In the genomic region with DNA sequence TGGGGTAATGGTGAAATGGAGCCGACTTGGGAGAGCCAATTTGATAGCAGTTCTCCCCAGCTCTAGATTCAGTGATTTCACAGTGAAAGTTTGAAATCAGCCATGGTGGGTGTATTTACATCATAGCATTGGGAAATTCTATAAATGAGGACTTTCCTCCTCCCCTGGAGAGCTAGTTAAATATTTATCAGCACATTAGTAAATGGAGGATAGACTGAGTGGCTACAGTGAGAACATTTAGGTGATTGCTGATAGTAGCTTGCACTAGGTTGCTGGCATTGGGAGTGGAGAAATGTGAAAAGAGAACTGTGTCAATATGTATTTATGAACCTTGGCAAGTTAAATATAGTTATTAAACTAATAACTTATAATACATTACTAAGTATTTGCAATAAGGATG, we compare ENCODE assay signal across 19 cellular contexts.
DNase-seq lines count a peak whose midpoint lies in the region; ATAC-seq and TF ChIP-seq lines count a peak whose summit lies in the region.
"Had no signal": no experiment of that assay in that cellular context is flagged by ENCODE, and none has a peak within 500 bp of the region (broad histone marks: within the 10 kb centered on the region; RNA-seq: fewer than 3 reads in every experiment).

No MANE protein-coding gene starts in this region.

- H3K4me3 Mint-ChIP-seq in Calu3 (ENCODE audit: low read depth, unreplicated experiment), result peak overlapping the region; percentile 29
- no peak overlapping the region for H3K4me3 Mint-ChIP-seq in activated T-helper 17 cell treated with anti-CD3 and anti-CD28 coated beads, Interleukin-2, amount 50 U/mL, for 72 hours
- no peak overlapping the region for H3K4me3 Mint-ChIP-seq in activated CD8-positive, alpha-beta T cell treated with anti-CD3 and anti-CD28 coated beads, Interleukin-2, amount 10 ng/mL, durations not matched to agents 7 days and 5 days
- H3K4me3 Mint-ChIP-seq: CD4-positive, alpha-beta memory T cell had no signal

- no peaks in the 10 kb centered on the region for H3K27me3 Mint-ChIP-seq in Calu3 (ENCODE audit: unreplicated experiment)
- H3K27me3 Mint-ChIP-seq in activated T-helper 17 cell treated with anti-CD3 and anti-CD28 coated beads, Interleukin-2, amount 50 U/mL, for 72 hours, result no peaks in the 10 kb centered on the region
- H3K27me3 Mint-ChIP-seq in activated CD8-positive, alpha-beta T cell treated with anti-CD3 and anti-CD28 coated beads, Interleukin-2, amount 10 ng/mL, durations not matched to agents 7 days and 5 days (ENCODE audit: low read depth), result no peaks in the 10 kb centered on the region
- H3K27me3 Mint-ChIP-seq: CD4-positive, alpha-beta memory T cell had no signal

- H3K4me3 ChIP-seq in left lung (no peak overlapping the region), stomach (peak overlapping the region in 1 of 4 donors; percentile 19)
- H3K4me3 ChIP-seq: BLaER1 treated with 17β-estradiol and CSF1 and Interleukin-3, amounts not matched to agents 10 nM and 100 nM; K562; Peyer's patch had no signal

- TF ChIP-seq POLR2A in stomach (IDR thresholded peaks at IDR 0.05), result no peak

- H3K27me3 ChIP-seq in left lung, result no peaks in the 10 kb centered on the region
- no peaks in the 10 kb centered on the region for H3K27me3 ChIP-seq in stomach
- H3K27me3 ChIP-seq: BLaER1 treated with 17β-estradiol and CSF1 and Interleukin-3, amounts not matched to agents 10 nM and 100 nM; Peyer's patch had no signal

- DNase-seq in Calu3, result no peak
- DNase-seq in left lung, result no peak
- DNase-seq in stomach, result no peak
- DNase-seq in NCI-H446 (lab: John Stamatoyannopoulos, UW), result no peak
- no peak for DNase-seq in activated CD8-positive, alpha-beta T cell treated with anti-CD3 and anti-CD28 coated beads, Interleukin-2, amount 10 ng/mL, durations not matched to agents 7 days and 5 days
- DNase-seq: Caco-2; CD4-positive, alpha-beta memory T cell; NCI-H1092; NCI-H1436; NCI-H187 treated with DMSO at 0.1 percent for 48 hours; NCI-H2107; NCI-H510A treated with DMSO at 0.1 percent for 48 hours; NCI-H774; Peyer's patch had no signal

- POLR2A ChIA-PET in activated CD8-positive, alpha-beta T cell treated with anti-CD3 and anti-CD28 coated beads, Interleukin-2, amount 10 ng/mL, durations not matched to agents 7 days and 5 days (lab: Charles Lee), result interaction anchor here (0.5 kb wide), 1 partner anchor 40 kb away, joined by 3 read pairs; no protein-coding TSS in a partner anchor

- intact Hi-C loops in Calu3 (cut with micrococcal nuclease; ENCODE audit: unreplicated experiment) (no loop called here), left lung (cut with DNase I) (no loop called here), stomach (cut with DNase I; ENCODE audit: low total_unique reads) (no loop called here)

- CTCF ChIA-PET in Calu3 (lab: Charles Lee), result interaction anchor here (1.1 kb wide), 1 partner anchor 17 kb away, joined by 3 read pairs; no protein-coding TSS in a partner anchor
- CTCF ChIA-PET in activated CD8-positive, alpha-beta T cell treated with anti-CD3 and anti-CD28 coated beads, Interleukin-2, amount 10 ng/mL, durations not matched to agents 7 days and 5 days (lab: Charles Lee), result no interaction called here

- H3K27ac ChIP-seq in VCaP, result peak overlapping the region; percentile 76
- H3K27ac ChIP-seq in left lung, result peak overlapping the region in 1 of 2 donors; percentile 35
- peak overlapping the region in 4 of 5 donors; percentile 38 to 62 (median 55) for H3K27ac ChIP-seq in stomach
- H3K27ac ChIP-seq: BLaER1 treated with 17β-estradiol and CSF1 and Interleukin-3, amounts not matched to agents 10 nM and 100 nM; Peyer's patch had no signal

- BruUV-seq in Calu3 (replicated peaks; lab: Mats Ljungman, UMichigan), result no TSS peak

- no peaks in the 10 kb centered on the region for H3K9me3 ChIP-seq in left lung
- H3K9me3 ChIP-seq in stomach, result peaks cover 0 to 3% (median 1%) of the 10 kb centered on the region in 4 donors
- H3K9me3 ChIP-seq: BLaER1 treated with 17β-estradiol and CSF1 and Interleukin-3, amounts not matched to agents 10 nM and 100 nM; Caco-2; Peyer's patch had no signal

- no peaks in the 10 kb centered on the region for H3K36me3 ChIP-seq in left lung
- no peaks in the 10 kb centered on the region for H3K36me3 ChIP-seq in stomach
- H3K36me3 ChIP-seq: BLaER1 treated with 17β-estradiol and CSF1 and Interleukin-3, amounts not matched to agents 10 nM and 100 nM; Peyer's patch had no signal

- no peaks in the 10 kb centered on the region for H3K9me3 Mint-ChIP-seq in Calu3 (ENCODE audit: low read depth, unreplicated experiment)
- no peaks in the 10 kb centered on the region for H3K9me3 Mint-ChIP-seq in activated T-helper 17 cell treated with anti-CD3 and anti-CD28 coated beads, Interleukin-2, amount 50 U/mL, for 72 hours
- H3K9me3 Mint-ChIP-seq in activated CD8-positive, alpha-beta T cell treated with anti-CD3 and anti-CD28 coated beads, Interleukin-2, amount 10 ng/mL, durations not matched to agents 7 days and 5 days (ENCODE audit: insufficient read depth), result no peaks in the 10 kb centered on the region

- TF ChIP-seq CTCF in Calu3 (IDR thresholded peaks at IDR 0.05; ENCODE audit: unreplicated experiment) (no peak), VCaP (conservative IDR thresholded peaks at IDR 0.05) (no peak), left lung (IDR thresholded peaks at IDR 0.05) (no peak), stomach (IDR thresholded peaks at IDR 0.05) (no peak)

- peaks cover 19% of the 10 kb centered on the region for H3K4me1 Mint-ChIP-seq in Calu3 (ENCODE audit: low read depth, unreplicated experiment)
- H3K4me1 Mint-ChIP-seq in activated T-helper 17 cell treated with anti-CD3 and anti-CD28 coated beads, Interleukin-2, amount 50 U/mL, for 72 hours, result no peaks in the 10 kb centered on the region
- no peaks in the 10 kb centered on the region for H3K4me1 Mint-ChIP-seq in activated CD8-positive, alpha-beta T cell treated with anti-CD3 and anti-CD28 coated beads, Interleukin-2, amount 10 ng/mL, durations not matched to agents 7 days and 5 days (ENCODE audit: low read depth)
- H3K4me1 Mint-ChIP-seq: CD4-positive, alpha-beta memory T cell had no signal

- H3K4me1 ChIP-seq in left lung (no peaks in the 10 kb centered on the region), stomach (peaks cover 0 to 21% (median 4%) of the 10 kb centered on the region in 4 donors)
- H3K4me1 ChIP-seq: BLaER1 treated with 17β-estradiol and CSF1 and Interleukin-3, amounts not matched to agents 10 nM and 100 nM; Caco-2; Peyer's patch had no signal

- no peaks in the 10 kb centered on the region for H3K36me3 Mint-ChIP-seq in Calu3 (ENCODE audit: insufficient read depth, unreplicated experiment)
- H3K36me3 Mint-ChIP-seq in activated T-helper 17 cell treated with anti-CD3 and anti-CD28 coated beads, Interleukin-2, amount 50 U/mL, for 72 hours (ENCODE audit: low read depth), result no peaks in the 10 kb centered on the region
- H3K36me3 Mint-ChIP-seq in activated CD8-positive, alpha-beta T cell treated with anti-CD3 and anti-CD28 coated beads, Interleukin-2, amount 10 ng/mL, durations not matched to agents 7 days and 5 days (ENCODE audit: low read depth), result no peaks in the 10 kb centered on the region
- H3K36me3 Mint-ChIP-seq: CD4-positive, alpha-beta memory T cell had no signal

- 20 to 55% (median 41%) methylated on average over 1 of the region's 1 CpG for WGBS in stomach, 5 donors

- TF ChIP-seq EP300 in stomach (IDR thresholded peaks at IDR 0.05), result no peak

- ATAC-seq in left lung, result peak; percentile 86
- no peak for ATAC-seq in activated T-helper 17 cell treated with anti-CD3 and anti-CD28 coated beads, Interleukin-2, amount 50 U/mL, for 72 hours (replicated peaks)
- no peak for ATAC-seq in activated CD8-positive, alpha-beta T cell treated with anti-CD3 and anti-CD28 coated beads, Interleukin-2, amount 10 ng/mL, durations not matched to agents 7 days and 5 days
- ATAC-seq: K562, SK-N-SH treated with all-trans-retinoic acid at 6 μM for 48 hours had no signal

- H3K27ac Mint-ChIP-seq in Calu3 (ENCODE audit: unreplicated experiment), result peak overlapping the region; percentile 71
- H3K27ac Mint-ChIP-seq in activated T-helper 17 cell treated with anti-CD3 and anti-CD28 coated beads, Interleukin-2, amount 50 U/mL, for 72 hours, result no peak overlapping the region
- no peak overlapping the region for H3K27ac Mint-ChIP-seq in activated CD8-positive, alpha-beta T cell treated with anti-CD3 and anti-CD28 coated beads, Interleukin-2, amount 10 ng/mL, durations not matched to agents 7 days and 5 days
- H3K27ac Mint-ChIP-seq: CD4-positive, alpha-beta memory T cell had no signal
